Comparison of ENCODE assay signal across 8 cellular contexts in the genomic region with DNA sequence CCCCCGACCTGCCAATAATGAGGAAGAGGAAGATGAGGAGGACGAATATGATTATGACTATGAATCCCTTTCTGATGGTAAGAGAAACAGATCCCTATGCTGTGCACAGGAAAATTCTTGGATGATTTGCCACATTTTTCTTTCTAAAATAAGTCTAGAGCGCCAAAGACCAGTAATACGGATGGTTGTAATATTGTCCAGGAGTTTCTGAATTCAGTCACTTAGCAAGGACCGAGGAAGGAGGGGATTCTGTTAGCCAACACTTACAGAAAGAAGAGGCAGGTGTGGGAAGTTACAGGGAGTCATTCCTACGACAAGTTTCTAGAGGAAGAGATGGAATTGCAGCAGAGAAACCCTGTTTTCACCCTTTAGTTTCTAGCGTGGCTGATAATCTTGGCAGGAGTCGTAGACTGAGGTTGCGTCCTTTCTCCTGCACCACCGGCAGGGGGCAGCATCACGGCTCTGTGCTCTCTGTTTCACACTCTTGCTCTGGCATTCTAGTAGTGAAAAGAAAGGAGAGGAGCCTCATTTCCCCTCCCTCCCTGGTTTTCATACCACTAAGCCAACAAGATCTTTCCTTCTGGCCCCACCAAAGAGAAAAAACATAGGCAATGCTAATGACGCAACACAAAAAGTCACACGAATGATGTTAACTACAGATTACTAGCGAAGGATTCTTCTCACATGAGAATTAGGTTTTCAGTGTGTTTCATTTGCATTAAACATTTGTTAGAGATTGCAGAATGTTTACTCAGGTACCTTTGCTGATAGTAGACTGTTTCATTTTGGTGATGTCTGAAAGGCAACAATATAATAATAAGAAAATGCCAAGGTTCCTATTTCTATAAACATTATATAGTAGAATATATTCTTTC.
DNase-seq lines count a peak whose midpoint lies in the region; TF ChIP-seq lines count a peak whose summit lies in the region.

No MANE protein-coding gene starts in this region.

- no peak overlapping the region for H2AFZ ChIP-seq in Karpas-422 (ENCODE audit: low read length)

- no peaks in the 10 kb centered on the region for H3K9me3 ChIP-seq in Karpas-422 (ENCODE audit: low read length)
- no peaks in the 10 kb centered on the region for H3K9me3 ChIP-seq in ascending aorta

- peak; percentile 92 for TF ChIP-seq CTCF in GM20000 (IDR thresholded peaks at IDR 0.05; ENCODE audit: extremely low read depth, missing control alignments)
- TF ChIP-seq CTCF in ascending aorta (IDR thresholded peaks at IDR 0.05): peak; percentile 52 to 93 (median 79)

- H4K20me1 ChIP-seq in Karpas-422 (ENCODE audit: insufficient read depth, low read depth, low read length): no peaks in the 10 kb centered on the region

- no peaks in the 10 kb centered on the region for H3K27me3 ChIP-seq in Karpas-422 (ENCODE audit: low read length)
- H3K27me3 ChIP-seq in ascending aorta: no peaks in the 10 kb centered on the region

- no peak overlapping the region for H3K4me2 ChIP-seq in Karpas-422 (ENCODE audit: low read depth, low read length, poor library complexity, severe bottlenecking)

- H3K36me3 ChIP-seq in Karpas-422 (ENCODE audit: insufficient read depth, low read length): no peaks in the 10 kb centered on the region
- H3K36me3 ChIP-seq in ascending aorta: peaks cover 4 to 28% of the 10 kb centered on the region in 2 donors

- DNase-seq in D341Med (ENCODE audit: low spot score) (peak; percentile 70), GM20000 (ENCODE audit: low spot score) (peak; percentile 63), Karpas-422 (peak; percentile 64), T-helper 2 cell (peak; percentile 3 to 69 (median 37)), ascending aorta (ENCODE audit: low spot score in 2 of 2) (no peak), iPS DF 4.7 (ENCODE audit: extremely low read depth, low spot score) (peak; percentile 74), NCI-H774 (lab: John Stamatoyannopoulos, UW) (no peak)
- peak; percentile 54 for DNase-seq in stimulated activated CD4-positive, alpha-beta T cell treated with anti-CD3 and anti-CD28 coated beads, Interleukin-1b, Interleukin-23, amount 100 ng/mL, for 48 hours

- no peak overlapping the region for H3K9ac ChIP-seq in Karpas-422 (ENCODE audit: low read length)

- H3K4me3 ChIP-seq in Karpas-422 (ENCODE audit: low read length): no peak overlapping the region
- H3K4me3 ChIP-seq in ascending aorta: no peak overlapping the region

- intact Hi-C loops in ascending aorta (cut with DNase I): loop anchor here (1.0 to 10.0 kb wide), 4 partner anchors 40 to 955 kb away; no protein-coding TSS in a partner anchor

- H3K4me1 ChIP-seq in Karpas-422 (ENCODE audit: low read length) (no peaks in the 10 kb centered on the region), ascending aorta (peaks cover 0 to 3% of the 10 kb centered on the region in 2 donors)

- no peak overlapping the region for H3K27ac ChIP-seq in Karpas-422 (ENCODE audit: low read length)
- H3K27ac ChIP-seq in ascending aorta: no peak overlapping the region

- no peaks in the 10 kb centered on the region for H3K79me2 ChIP-seq in Karpas-422 (ENCODE audit: low read length)

- H3K9me2 ChIP-seq in Karpas-422 (replicated peaks; ENCODE audit: insufficient read depth, low read length): no peaks in the 10 kb centered on the region

Comparison
In these comparisons a context has a peak if more than half of its experiments do, and no peak if none do; other contexts are left out.
1. DNase-seq: peak in D341Med (single experiment), GM20000 (single experiment), Karpas-422 (single experiment), T-helper 2 cell (5 of 5), iPS DF 4.7 (single experiment) and stimulated activated CD4-positive, alpha-beta T cell treated with anti-CD3 and anti-CD28 coated beads, Interleukin-1b, Interleukin-23, amount 100 ng/mL, for 48 hours (single experiment); none in ascending aorta (0 of 2) and NCI-H774 (single experiment).